In the genomic region with DNA sequence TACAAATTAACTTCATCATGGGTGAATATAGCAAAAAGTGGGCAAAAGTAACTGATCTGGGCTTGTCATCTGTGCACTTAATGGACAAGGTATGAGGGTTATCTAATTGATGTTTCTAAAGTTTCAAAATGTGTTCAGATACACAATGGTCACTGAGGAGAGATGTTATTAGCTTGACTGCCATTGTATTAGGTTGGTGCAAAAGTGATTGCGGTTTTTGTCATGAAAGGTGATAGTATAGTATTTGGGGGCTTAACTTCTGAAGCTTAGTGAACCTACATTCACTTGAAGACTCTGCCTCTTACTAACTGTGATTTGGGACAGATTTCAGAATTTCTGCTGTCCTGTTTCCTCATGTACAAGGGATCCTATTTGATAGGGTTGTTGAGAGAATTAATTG, we compare ENCODE assay signal across 8 cellular contexts.
"Had no signal": no experiment of that assay in that cellular context is flagged by ENCODE, and none has a peak within 500 bp of the region (broad histone marks: within the 10 kb centered on the region; RNA-seq: fewer than 3 reads in every experiment).

No MANE protein-coding gene starts in this region.

- H2AFZ ChIP-seq: GM23338 had no signal

- DNase-seq: H9, HCEC 1CT, KG1 had no signal

- H3K4me3 ChIP-seq: GM23338 had no signal

- ATAC-seq: GM23338 had no signal

- FAIRE-seq: H1, H54, HTR-8/SVneo had no signal

- H3K4me2 ChIP-seq: GM23338 had no signal

- H3K4me3 Mint-ChIP-seq: GM23338, H9, IgD-negative memory B cell had no signal

- H3K27me3 Mint-ChIP-seq: IgD-negative memory B cell had no signal

- H3K9me3 Mint-ChIP-seq: GM23338, H9, IgD-negative memory B cell had no signal

- H3K27ac Mint-ChIP-seq: GM23338, H9, IgD-negative memory B cell had no signal
